Comparison of ENCODE assay signal across 9 cellular contexts in genomic region chr9:89461302-89461701, GRCh38. TPM values are rescaled to one million over a fixed set of nuclear protein-coding genes. Genes with fewer than 3 reads are reported as not detected.
A peak's percentile ranks its signal among the peaks of the same experiment; 100 is the strongest.
DNase-seq lines count a peak whose midpoint lies in the region; ATAC-seq and TF ChIP-seq lines count a peak whose summit lies in the region.
"Had no signal": no experiment of that assay in that cellular context is flagged by ENCODE, and none has a peak within 500 bp of the region (broad histone marks: within the 10 kb centered on the region; RNA-seq: fewer than 3 reads in every experiment).

No MANE protein-coding gene starts in this region.

- H3F3A ChIP-seq in PC-3 (ENCODE audit: low read length, unreplicated experiment), result no peaks in the 10 kb centered on the region

- H3K4me2 ChIP-seq in PC-3 (ENCODE audit: low read length), result no peak overlapping the region

- DNase-seq in EH (ENCODE audit: low read depth) (peak; percentile 57), PC-3 (peak; percentile 40), astrocyte of the cerebellum (ENCODE audit: low read depth) (peak; percentile 47), esophagus muscularis mucosa (ENCODE audit: extremely low spot score) (no peak), NCI-H2081 treated with DMSO at 0.1 percent for 48 hours (lab: John Stamatoyannopoulos, UW) (no peak)
- DNase-seq in naive thymus-derived CD8-positive, alpha-beta T cell, result no peak
- DNase-seq: RPMI8226 had no signal

- WGBS in esophagus muscularis mucosa, result 64% methylated on average over 8 of the region's 8 CpGs

- no peak for TF ChIP-seq CTCF in PC-3 (conservative IDR thresholded peaks at IDR 0.05; ENCODE audit: low read depth, low read length)
- no peak for TF ChIP-seq CTCF in astrocyte of the cerebellum (IDR thresholded peaks at IDR 0.05; ENCODE audit: low read depth, low read length, missing control alignments)
- TF ChIP-seq CTCF in esophagus muscularis mucosa (IDR thresholded peaks at IDR 0.05), result no peak

- H3K9me3 ChIP-seq in PC-3 (ENCODE audit: low read length) (no peaks in the 10 kb centered on the region), esophagus muscularis mucosa (no peaks in the 10 kb centered on the region)

- in situ Hi-C loops in astrocyte of the cerebellum (cut with HindIII; ENCODE audit: low sequenced_read_pairs), result no loop called here

- no peaks in the 10 kb centered on the region for H3K9me2 ChIP-seq in PC-3 (replicated peaks; ENCODE audit: low read length)

- H3K4me1 Mint-ChIP-seq in naive thymus-derived CD8-positive, alpha-beta T cell, result peaks cover 72 to 99% (median 97%) of the 10 kb centered on the region in 4 donors

- no peaks in the 10 kb centered on the region for H4K20me1 ChIP-seq in PC-3 (ENCODE audit: low read length)

- CTCF ChIA-PET in PC-3 (lab: Charles Lee), result no interaction called here

- no peak overlapping the region for H3K9ac ChIP-seq in PC-3 (ENCODE audit: low read length)

- no peaks in the 10 kb centered on the region for H3K9me3 Mint-ChIP-seq in naive thymus-derived CD8-positive, alpha-beta T cell

- peaks cover 0 to 37% (median 16%) of the 10 kb centered on the region in 3 donors for H3K36me3 Mint-ChIP-seq in naive thymus-derived CD8-positive, alpha-beta T cell

- intact Hi-C loops in PC-3 (cut with micrococcal nuclease) (no loop called here), esophagus muscularis mucosa (cut with DNase I) (no loop called here)

- ATAC-seq in PC-3 (peak; percentile 67), HG03460 (IDR thresholded peaks at IDR 0.05; ENCODE audit: unreplicated experiment) (no peak), HG03196 (IDR thresholded peaks at IDR 0.05; ENCODE audit: unreplicated experiment) (no peak)
- ATAC-seq in naive thymus-derived CD8-positive, alpha-beta T cell, result peak in 1 of 2 donors; percentile 5

- no peak for TF ChIP-seq POLR2A in esophagus muscularis mucosa (IDR thresholded peaks at IDR 0.05; ENCODE audit: low read depth)

- H3K4me3 Mint-ChIP-seq in naive thymus-derived CD8-positive, alpha-beta T cell, result peak overlapping the region in 9 of 10 donors; percentile 44 to 90 (median 65)

- POLR2A ChIA-PET in PC-3 (lab: Charles Lee; ENCODE audit: unreplicated experiment), result no interaction called here
- POLR2A ChIA-PET in naive thymus-derived CD8-positive, alpha-beta T cell (lab: Charles Lee), result interaction anchor here (0.9 to 2.4 kb wide), 12 partner anchors 9 to 67 kb away, joined by 3 to 11 read pairs (median 6); no protein-coding TSS in a partner anchor

- H3K27me3 ChIP-seq in PC-3 (ENCODE audit: low read length) (no peaks in the 10 kb centered on the region), esophagus muscularis mucosa (no peaks in the 10 kb centered on the region)

- BruUV-seq in PC-3 (replicated peaks; lab: Mats Ljungman, UMichigan), result no TSS peak

- H2AFZ ChIP-seq in PC-3 (ENCODE audit: low read length), result no peak overlapping the region

- H3K4me3 ChIP-seq in PC-3 (ENCODE audit: low read length) (no peak overlapping the region), astrocyte of the cerebellum (ENCODE audit: low read depth, low read length) (no peak overlapping the region), esophagus muscularis mucosa (no peak overlapping the region)

- no peaks in the 10 kb centered on the region for H3K79me2 ChIP-seq in PC-3 (ENCODE audit: low read length)

- H3K4me1 ChIP-seq in PC-3 (ENCODE audit: insufficient read depth, low read length) (no peaks in the 10 kb centered on the region), esophagus muscularis mucosa (peaks cover 0 to 7% (median 0%) of the 10 kb centered on the region in 4 donors)

- TF ChIP-seq EP300 in esophagus muscularis mucosa (IDR thresholded peaks at IDR 0.05), result no peak

- H3K27ac Mint-ChIP-seq in naive thymus-derived CD8-positive, alpha-beta T cell, result peak overlapping the region; percentile 95 to 99 (median 97)

- no peaks in the 10 kb centered on the region for H3K27me3 Mint-ChIP-seq in naive thymus-derived CD8-positive, alpha-beta T cell

- H3K36me3 ChIP-seq in PC-3 (ENCODE audit: low read depth, low read length) (no peaks in the 10 kb centered on the region), esophagus muscularis mucosa (no peaks in the 10 kb centered on the region)

- H3K27ac ChIP-seq in PC-3 (ENCODE audit: low read length) (no peak overlapping the region), esophagus muscularis mucosa (replicated peaks in 1 of 4) (no peak overlapping the region)

RNA-seq across cellular contexts. Expression of gene SEMA4D, which starts 36.6 kb away (rescaled TPM):
- 5.0 and 8.0 TPM in 2 replicates for total RNA-seq in PC-3 (2014; rRNA removed)
- total RNA-seq in naive thymus-derived CD8-positive, alpha-beta T cell, result 100 to 1,000 TPM; 565 to 573 TPM
- 100 to 1,000 TPM; 154 to 359 (median 176) TPM for polyA plus RNA-seq in naive thymus-derived CD8-positive, alpha-beta T cell
- total RNA-seq in esophagus muscularis mucosa, result 10 to 100 TPM in 3 of 4 donors, 1 to 10 TPM in 1; 7.9 to 14.1 (median 10.6) TPM

Comparison
In these comparisons a context has a peak if more than half of its experiments do, and no peak if none do; other contexts are left out.
1. DNase-seq: peak in EH (single experiment), PC-3 (single experiment) and astrocyte of the cerebellum (single experiment); none in naive thymus-derived CD8-positive, alpha-beta T cell (0 of 10), esophagus muscularis mucosa (single experiment) and NCI-H2081 treated with DMSO at 0.1 percent for 48 hours (single experiment).
2. RNA of gene SEMA4D, which starts 36.6 kb away (total RNA-seq): 565 to 573 TPM in naive thymus-derived CD8-positive, alpha-beta T cell; 7.9 to 14.1 TPM in esophagus muscularis mucosa and 5.0 to 8.0 TPM in PC-3; every median in the first group is over 10 times any median in the second.